In genomic region chr3:155744091-155744625, GRCh38 we compare ENCODE assay signal across 8 cellular contexts.
A peak's percentile ranks its signal among the peaks of the same experiment; 100 is the strongest.
DNase-seq lines count a peak whose midpoint lies in the region; ATAC-seq and TF ChIP-seq lines count a peak whose summit lies in the region.

No MANE protein-coding gene starts in this region.

- no peak overlapping the region for H3K27ac ChIP-seq in coronary artery

- H3K4me3 ChIP-seq in GM12875 (ENCODE audit: low read depth, low read length) (peak overlapping the region; percentile 63), coronary artery (peak overlapping the region; percentile 75)

- DNase-seq in NCI-H2081 (lab: John Stamatoyannopoulos, UW) = peak; percentile 79 to 81
- DNase-seq in activated CD4-positive, CD25-positive, alpha-beta regulatory T cell treated with anti-CD3 and anti-CD28 coated beads, Interleukin-2, amount 50 U/mL, for 72 hours = peak; percentile 45
- DNase-seq in coronary artery (ENCODE audit: low spot score) = no peak
- DNase-seq in medulla oblongata (ENCODE audit: extremely low spot score) = peak; percentile 52
- peak; percentile 16 for DNase-seq in stimulated activated CD8-positive, alpha-beta memory T cell treated with anti-CD3 and anti-CD28 coated beads, Interleukin-4, amount 100 ng/mL, for 24 hours (ENCODE audit: low read depth)

- TF ChIP-seq CTCF in GM12875 (IDR thresholded peaks at IDR 0.05; ENCODE audit: borderline replicate concordance, insufficient read depth, low read depth, low read length) = no peak
- TF ChIP-seq CTCF in coronary artery (IDR thresholded peaks at IDR 0.05) = no peak

- peak; percentile 61 for ATAC-seq in HG02759 (IDR thresholded peaks at IDR 0.05; ENCODE audit: unreplicated experiment)
- no peak for ATAC-seq in HG03097 (IDR thresholded peaks at IDR 0.05; ENCODE audit: low FRiP score, unreplicated experiment)
